Comparison of ENCODE assay signal across 16 cellular contexts in the genomic region with DNA sequence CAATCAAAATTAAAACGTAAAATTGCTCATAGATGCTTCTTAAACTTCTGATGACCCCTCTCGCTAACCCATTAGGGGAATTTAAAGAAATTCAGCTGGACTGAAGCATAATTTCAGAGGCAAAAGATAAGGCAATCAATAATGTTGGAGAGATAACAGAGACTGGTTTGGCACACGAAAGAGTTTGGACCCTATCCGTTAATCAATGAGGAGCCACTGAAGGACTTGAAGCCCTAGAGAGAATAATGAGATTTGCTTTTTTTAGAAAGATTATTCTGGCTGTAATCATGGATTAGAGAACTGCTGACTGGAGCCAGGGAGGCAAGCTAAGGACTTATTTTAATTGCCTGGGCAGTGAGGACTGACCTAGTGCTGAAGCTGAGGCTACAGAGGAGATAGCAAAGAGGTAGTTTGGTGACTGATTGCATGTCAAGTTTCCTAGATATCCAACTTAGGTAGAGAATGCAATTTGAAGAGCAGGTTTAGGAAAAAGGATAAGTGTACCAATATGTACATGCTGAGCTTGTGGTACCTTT. TPM values are rescaled to one million over a fixed set of nuclear protein-coding genes. Genes with fewer than 3 reads are reported as not detected.
DNase-seq lines count a peak whose midpoint lies in the region; ATAC-seq, FAIRE-seq and TF ChIP-seq lines count a peak whose summit lies in the region.
"Had no signal": no experiment of that assay in that cellular context is flagged by ENCODE, and none has a peak within 500 bp of the region (broad histone marks: within the 10 kb centered on the region; RNA-seq: fewer than 3 reads in every experiment).

No MANE protein-coding gene starts in this region.

- H3K27ac ChIP-seq in liver (ENCODE audit: low read depth in 1 of 2, low read length in 2 of 2) = no peak overlapping the region
- H3K27ac ChIP-seq in HepG2 (ENCODE audit: extremely low read length, insufficient read depth, low read length) = no peak overlapping the region
- H3K27ac ChIP-seq in WERI-Rb-1 = peak overlapping the region; percentile 68
- no peak overlapping the region for H3K27ac ChIP-seq in mesendoderm (ENCODE audit: low read depth, low read length)
- H3K27ac ChIP-seq in smooth muscle cell (ENCODE audit: low read depth) = no peak overlapping the region
- H3K27ac ChIP-seq: 22Rv1 had no signal

- TF ChIP-seq POLR2A in HepG2 (IDR thresholded peaks at IDR 0.05; ENCODE audit: insufficient read depth in 1 of 2, low read depth in 2 of 2, low read length in 2 of 2) = no peak

- H3K27me3 ChIP-seq in liver (ENCODE audit: control insufficient read depth in 4 of 4, insufficient read depth in 4 of 4, low read length in 3 of 4) (no peaks in the 10 kb centered on the region), HepG2 (ENCODE audit: control insufficient read depth in 1 of 2, insufficient read depth in 2 of 2, low read length in 2 of 2) (no peaks in the 10 kb centered on the region), WERI-Rb-1 (ENCODE audit: insufficient read depth, low read depth, severe bottlenecking) (no peaks in the 10 kb centered on the region), mesendoderm (ENCODE audit: insufficient read depth, low read length, poor library complexity) (no peaks in the 10 kb centered on the region), smooth muscle cell (ENCODE audit: low read depth) (no peaks in the 10 kb centered on the region)

- H3K9ac ChIP-seq in liver (ENCODE audit: low read depth in 1 of 2, low read length in 2 of 2) (no peak overlapping the region), HepG2 (ENCODE audit: insufficient read depth, low read depth, low read length) (no peak overlapping the region), mesendoderm (ENCODE audit: low read length) (no peak overlapping the region), smooth muscle cell (ENCODE audit: low read depth) (no peak overlapping the region)

- H3K56ac ChIP-seq in mesendoderm (ENCODE audit: low read length) = no peak overlapping the region

- POLR2A ChIA-PET in HepG2 (lab: Yijun Ruan, JAX) = no interaction called here

- H3K9me3 ChIP-seq in liver (ENCODE audit: control insufficient read depth in 4 of 4, low read length in 3 of 4) = no peaks in the 10 kb centered on the region
- H3K9me3 ChIP-seq in HepG2 (ENCODE audit: low read length) = no peaks in the 10 kb centered on the region
- no peaks in the 10 kb centered on the region for H3K9me3 ChIP-seq in WERI-Rb-1 (ENCODE audit: severe bottlenecking)
- no peaks in the 10 kb centered on the region for H3K9me3 ChIP-seq in smooth muscle cell (replicated peaks; ENCODE audit: low read depth)

- TF ChIP-seq RAD21 in liver (IDR thresholded peaks at IDR 0.05) (peak in 1 of 2 donors; percentile 40), HepG2 (CRISPR knock-in tag; IDR thresholded peaks at IDR 0.05) (no peak)

- H3K4me3 ChIP-seq in liver (ENCODE audit: low read depth in 1 of 3, low read length in 3 of 3) (no peak overlapping the region), HepG2 (replicated peaks in 1 of 3; ENCODE audit: insufficient read depth in 1 of 3, low read depth in 2 of 3, low read length in 3 of 3) (no peak overlapping the region), WERI-Rb-1 (ENCODE audit: low read depth, low read length) (peak overlapping the region; percentile 44), mesendoderm (ENCODE audit: low read length) (no peak overlapping the region), smooth muscle cell (no peak overlapping the region)
- H3K4me3 ChIP-seq: K562 had no signal

- H3K4me1 ChIP-seq in liver (ENCODE audit: control insufficient read depth in 4 of 4, insufficient read depth in 4 of 4, low read length in 3 of 4) (peaks cover 1 to 21% (median 11%) of the 10 kb centered on the region in 4 donors), HepG2 (ENCODE audit: insufficient read depth, low read length) (no peaks in the 10 kb centered on the region), mesendoderm (ENCODE audit: control insufficient read depth, low read depth, low read length) (no peaks in the 10 kb centered on the region), smooth muscle cell (ENCODE audit: low read depth) (peaks cover 12% of the 10 kb centered on the region)

- 38% methylated on average over 4 of the region's 4 CpGs for WGBS in liver
- WGBS in HepG2 (ENCODE audit: low lambda C conversion rate) = 6% methylated on average over 4 of the region's 4 CpGs
- WGBS in mesendoderm (ENCODE audit: extremely low coverage, insufficient coverage, low lambda C conversion rate) = no CpG with 5 or more reads among the region's 4 CpGs
- WGBS in smooth muscle cell (ENCODE audit: low lambda C conversion rate) = 67% methylated on average over 4 of the region's 4 CpGs

- H2BK5ac ChIP-seq in mesendoderm (ENCODE audit: low read length) = no peak overlapping the region

- H4K20me1 ChIP-seq in HepG2 (ENCODE audit: insufficient read depth, low read length) (no peaks in the 10 kb centered on the region), smooth muscle cell (ENCODE audit: low read depth) (no peaks in the 10 kb centered on the region)

- no peak overlapping the region for H2BK15ac ChIP-seq in mesendoderm (replicated peaks; ENCODE audit: low read depth)

- CTCF ChIA-PET in HepG2 (lab: Yijun Ruan, JAX; ENCODE audit: low intra/inter-chr PET ratio, low total read pairs) = no interaction called here

- no peak overlapping the region for H2AK5ac ChIP-seq in mesendoderm (ENCODE audit: low read length)

- no peak overlapping the region for H4K8ac ChIP-seq in mesendoderm (ENCODE audit: low read depth, low read length)

- no peak overlapping the region for H2BK120ac ChIP-seq in mesendoderm (ENCODE audit: low read depth, low read length)

- H3F3A ChIP-seq in smooth muscle cell (ENCODE audit: low read depth) = no peaks in the 10 kb centered on the region

- FAIRE-seq in HepG2 (lab: Jason Lieb, UNC) = no peak
- FAIRE-seq: HTR-8/SVneo, K562 had no signal

- ATAC-seq in HepG2 (no peak), GM18511 (IDR thresholded peaks at IDR 0.05; ENCODE audit: unreplicated experiment) (no peak), HG02840 (IDR thresholded peaks at IDR 0.05; ENCODE audit: low FRiP score, unreplicated experiment) (no peak)
- ATAC-seq: CD8-positive, alpha-beta T cell; K562 had no signal

- no peak overlapping the region for H3K23ac ChIP-seq in mesendoderm (ENCODE audit: low read length)

- H3K79me1 ChIP-seq in mesendoderm (ENCODE audit: low read length) = no peaks in the 10 kb centered on the region

- H2AFZ ChIP-seq in HepG2 (ENCODE audit: low read length) (no peak overlapping the region), smooth muscle cell (ENCODE audit: low read depth) (no peak overlapping the region)

- no peak for TF ChIP-seq EP300 in HepG2 (IDR thresholded peaks at IDR 0.05; ENCODE audit: low read depth in 2 of 2, low read length in 2 of 2)
- TF ChIP-seq EP300 in HepG2 (CRISPR knock-in tag; IDR thresholded peaks at IDR 0.05; ENCODE audit: borderline replicate concordance) = no peak

- no peaks in the 10 kb centered on the region for H3K36me3 ChIP-seq in liver (ENCODE audit: control insufficient read depth in 4 of 4, insufficient read depth in 3 of 4, low read depth in 1 of 4, low read length in 3 of 4)
- H3K36me3 ChIP-seq in HepG2 (replicated peaks in 1 of 2; ENCODE audit: control insufficient read depth in 1 of 2, insufficient read depth in 2 of 2, low read length in 2 of 2) = no peaks in the 10 kb centered on the region
- H3K36me3 ChIP-seq in WERI-Rb-1 = no peaks in the 10 kb centered on the region
- no peaks in the 10 kb centered on the region for H3K36me3 ChIP-seq in mesendoderm (ENCODE audit: control insufficient read depth, insufficient read depth, low read length)
- H3K36me3 ChIP-seq in smooth muscle cell (ENCODE audit: low read depth) = no peaks in the 10 kb centered on the region

- intact Hi-C loops in HepG2 (cut with micrococcal nuclease; ENCODE audit: unreplicated experiment) = no loop called here

- no peak overlapping the region for H3K18ac ChIP-seq in mesendoderm (ENCODE audit: low read length)

- in situ Hi-C loops in HepG2 (cut with HindIII; ENCODE audit: extremely low pct_ligation_motif_present, low pct_unique_long_range_greater_than_20kb) = no loop called here

- no peaks in the 10 kb centered on the region for H3K79me2 ChIP-seq in HepG2 (ENCODE audit: insufficient read depth, low read length)
- no peaks in the 10 kb centered on the region for H3K79me2 ChIP-seq in mesendoderm (ENCODE audit: control insufficient read depth, insufficient read depth, low read length)
- no peaks in the 10 kb centered on the region for H3K79me2 ChIP-seq in smooth muscle cell (ENCODE audit: low read depth)

- no peak for DNase-seq in HepG2 (ENCODE audit: low spot score)
- peak; percentile 75 for DNase-seq in WERI-Rb-1
- peak; percentile 32 for DNase-seq in mesendoderm
- DNase-seq in smooth muscle cell (lab: John Stamatoyannopoulos, UW; ENCODE audit: unreplicated experiment) = no peak
- DNase-seq: CD8-positive, alpha-beta T cell; COR-L47; DMS53; GF-D8; H7 had no signal

- no TSS peak for BruUV-seq in HepG2 (replicated peaks; lab: Mats Ljungman, UMichigan)

- TF ChIP-seq CTCF in liver (IDR thresholded peaks at IDR 0.05; ENCODE audit: low read depth, low read length, missing input control) (no peak), HepG2 (CRISPR knock-in tag; IDR thresholded peaks at IDR 0.05) (no peak), WERI-Rb-1 (IDR thresholded peaks at IDR 0.05; ENCODE audit: low read depth, low read length) (no peak), smooth muscle cell (IDR thresholded peaks at IDR 0.05; ENCODE audit: borderline replicate concordance, insufficient read depth, poor library complexity, severe bottlenecking) (no peak)

- no peak overlapping the region for H3K4ac ChIP-seq in mesendoderm (ENCODE audit: low read depth, low read length)

- H3K4me2 ChIP-seq in HepG2 (ENCODE audit: low read depth, low read length) (no peak overlapping the region), mesendoderm (ENCODE audit: low read length) (no peak overlapping the region), smooth muscle cell (no peak overlapping the region)

- H4K5ac ChIP-seq in mesendoderm (ENCODE audit: low read length) = no peak overlapping the region

RNA-seq across cellular contexts. Expression of a gene that starts 11.9 kb away (rescaled TPM):
- 10 to 100 TPM; 16.6 to 17.2 TPM for total RNA-seq in liver
- 1 to 10 TPM; 3.8 to 7.3 TPM for polyA plus RNA-seq in liver
- total RNA-seq in HepG2 (2016; rRNA removed; fragmentation: Illumina TruSeq; extraction: Trizol) = 4.3 and 4.8 TPM in 2 replicates
- 1.1 and 1.9 TPM in 2 replicates for total RNA-seq in HepG2 (2016; cell fraction: cytosol; rRNA removed; fragmentation: Illumina TruSeq; extraction: Trizol; ENCODE audit: low read depth)
- 4.6 and 5.0 TPM in 2 replicates for total RNA-seq in HepG2 (2016; cell fraction: insoluble cytoplasmic fraction; rRNA removed; fragmentation: Illumina TruSeq; extraction: Trizol)
- 2.0 and 2.2 TPM in 2 replicates for total RNA-seq in HepG2 (2016; cell fraction: membrane; rRNA removed; fragmentation: Illumina TruSeq; extraction: Trizol)
- 5.8 and 7.5 TPM in 2 replicates for total RNA-seq in HepG2 (2016; cell fraction: nucleus; rRNA removed; fragmentation: Illumina TruSeq; extraction: Trizol)
- polyA plus RNA-seq in HepG2 (2011; rRNA removed) = 2.5 and 2.7 TPM in 2 replicates
- polyA plus RNA-seq in HepG2 (2011; cell fraction: cytosol; rRNA removed) = 1.1 and 2.3 TPM in 2 replicates
- polyA plus RNA-seq in HepG2 (2011; cell fraction: nucleus; rRNA removed) = 2.3 and 2.4 TPM in 2 replicates
- 1.4 and 2.0 TPM in 2 replicates for polyA plus RNA-seq in HepG2 (2012)
- polyA plus RNA-seq in HepG2 (2016; cell fraction: cytosol; fragmentation: Illumina TruSeq; extraction: Trizol; ENCODE audit: low read depth) = 0.18 and 0.35 TPM in 2 replicates
- 3.1 and 3.6 TPM in 2 replicates for polyA plus RNA-seq in HepG2 (2016; cell fraction: insoluble cytoplasmic fraction; fragmentation: Illumina TruSeq; extraction: Trizol; ENCODE audit: low read depth)
- 0.64 and 0.72 TPM in 2 replicates for polyA plus RNA-seq in HepG2 (2016; cell fraction: membrane; fragmentation: Illumina TruSeq; extraction: Trizol; ENCODE audit: low read depth)
- 3.7 and 4.6 TPM in 2 replicates for polyA plus RNA-seq in HepG2 (2016; cell fraction: nucleus; fragmentation: Illumina TruSeq; extraction: Trizol; ENCODE audit: insufficient read depth, low read depth)
- polyA minus RNA-seq in HepG2 (2011; rRNA and poly(A)+ RNA removed; ENCODE audit: low replicate concordance) = 1.2 and 6.8 TPM in 2 replicates
- 2.6 and 4.1 TPM in 2 replicates for polyA minus RNA-seq in HepG2 (2011; cell fraction: cytosol; rRNA and poly(A)+ RNA removed)
- polyA minus RNA-seq in HepG2 (2011; cell fraction: nucleus; rRNA and poly(A)+ RNA removed) = 8.9 and 13.4 TPM in 2 replicates
- polyA plus RNA-seq in mesendoderm (2013, experiment 1 of 2) = 17.7 TPM
- polyA plus RNA-seq in mesendoderm (2013, experiment 2 of 2) = 18.8 TPM
- total RNA-seq in smooth muscle cell = 49.3 and 53.4 TPM in 2 replicates
- polyA plus RNA-seq in smooth muscle cell = 12.2 and 12.7 TPM in 2 replicates
- polyA plus RNA-seq: CD14-positive monocyte had no signal

Comparison
In these comparisons a context has a peak if more than half of its experiments do, and no peak if none do; other contexts are left out.
1. DNase-seq: peak in WERI-Rb-1 (single experiment) and mesendoderm (single experiment); none in HepG2 (single experiment) and smooth muscle cell (single experiment).